Comparison of ENCODE assay signal across 8 cellular contexts in genomic region chr1:94025383-94026340, GRCh38.
A peak's percentile ranks its signal among the peaks of the same experiment; 100 is the strongest.
DNase-seq lines count a peak whose midpoint lies in the region; ATAC-seq, FAIRE-seq and TF ChIP-seq lines count a peak whose summit lies in the region.

No MANE protein-coding gene starts in this region.

- peak; percentile 46 to 86 (median 78) for TF ChIP-seq CTCF in upper lobe of left lung (IDR thresholded peaks at IDR 0.05)

- TF ChIP-seq POLR2A in H54 (IDR thresholded peaks at IDR 0.05; ENCODE audit: low read depth, low read length) (no peak), upper lobe of left lung (IDR thresholded peaks at IDR 0.05) (no peak)

- no peaks in the 10 kb centered on the region for H3K27me3 ChIP-seq in upper lobe of left lung

- H3K4me1 ChIP-seq in upper lobe of left lung: peaks cover 9 to 30% (median 20%) of the 10 kb centered on the region in 4 donors

- 52 to 59% methylated on average over 18 of the region's 18 CpGs for WGBS in upper lobe of left lung, 2 donors

- TF ChIP-seq EP300 in upper lobe of left lung (IDR thresholded peaks at IDR 0.05): no peak

- FAIRE-seq in H54 (lab: Jason Lieb, UNC): peak; percentile 66

- H3K9me3 ChIP-seq in upper lobe of left lung: no peaks in the 10 kb centered on the region

- H3K36me3 ChIP-seq in upper lobe of left lung: no peaks in the 10 kb centered on the region

- H3K27ac ChIP-seq in upper lobe of left lung: no peak overlapping the region

- ATAC-seq in upper lobe of left lung (ENCODE audit: low FRiP score in 2 of 2): peak in 1 of 2 donors; percentile 69
- ATAC-seq in GM19397 (IDR thresholded peaks at IDR 0.05; ENCODE audit: unreplicated experiment): no peak

- H3K4me3 ChIP-seq in upper lobe of left lung: peak overlapping the region in 1 of 4 donors; percentile 26

- DNase-seq in CD1c-positive myeloid dendritic cell (ENCODE audit: extremely low spot score) (peak; percentile 34), H54 (ENCODE audit: insufficient read length, low spot score) (peak; percentile 61), NCI-H524 (lab: John Stamatoyannopoulos, UW) (peak; percentile 23 to 65), brain pericyte (ENCODE audit: low read depth, low spot score) (peak; percentile 53), kidney glomerular epithelial cell (lab: John Stamatoyannopoulos, UW) (peak; percentile 63), upper lobe of left lung (no peak), mesenteric fat pad (ENCODE audit: low spot score) (no peak)

Comparison
In these comparisons a context has a peak if more than half of its experiments do, and no peak if none do; other contexts are left out.
1. DNase-seq: peak in CD1c-positive myeloid dendritic cell (single experiment), H54 (single experiment), NCI-H524 (2 of 2), brain pericyte (single experiment) and kidney glomerular epithelial cell (single experiment); none in upper lobe of left lung (0 of 2) and mesenteric fat pad (single experiment).